ENCODE assay signal across 8 cellular contexts in genomic region chr3:16516695-16517481, GRCh38. TPM values are rescaled to one million over a fixed set of nuclear protein-coding genes. Genes with fewer than 3 reads are reported as not detected.
DNase-seq lines count a peak whose midpoint lies in the region; ATAC-seq, FAIRE-seq and TF ChIP-seq lines count a peak whose summit lies in the region.

No MANE protein-coding gene starts in this region.

- intact Hi-C loops in activated CD4-positive, alpha-beta memory T cell treated with anti-CD3 and anti-CD28 coated beads for 36 hours (cut with micrococcal nuclease), result no loop called here
- intact Hi-C loops in Right ventricle myocardium superior (cut with DNase I), result loop anchor here (10.0 kb wide), 2 partner anchors 142 to 222 kb away; no protein-coding TSS in a partner anchor

- no peaks in the 10 kb centered on the region for H3K36me3 Mint-ChIP-seq in IgD-negative memory B cell
- peaks cover 15% of the 10 kb centered on the region for H3K36me3 Mint-ChIP-seq in activated CD4-positive, alpha-beta memory T cell treated with anti-CD3 and anti-CD28 coated beads for 36 hours
- peaks cover 20% of the 10 kb centered on the region for H3K36me3 Mint-ChIP-seq in stimulated activated effector memory CD8-positive, alpha-beta T cell treated with anti-CD3 and anti-CD28 coated beads, Interleukin-12 subunit alpha, Interleukin-12 subunit beta, amount 100 ng/mL, for 72 hours

- H3K4me3 ChIP-seq in A549 (no peak overlapping the region), GM08714 (ENCODE audit: low read length) (peak overlapping the region; percentile 90; the same call in 1 of the 2 replicates)

- POLR2A ChIA-PET in A549 (lab: Yijun Ruan, JAX), result no interaction called here
- POLR2A ChIA-PET in activated CD4-positive, alpha-beta memory T cell treated with anti-CD3 and anti-CD28 coated beads for 36 hours (lab: Charles Lee), result interaction anchor here (0.7 to 1.3 kb wide), 4 partner anchors 12 to 224 kb away, joined by 3 to 5 read pairs (median 3); no protein-coding TSS in a partner anchor

- ATAC-seq in A549 (peak; percentile 55 to 70; a peak in 4 of 6 replicates), Right ventricle myocardium superior (ENCODE audit: poor library complexity) (peak; percentile 23), GM19397 (IDR thresholded peaks at IDR 0.05; ENCODE audit: unreplicated experiment) (no peak)
- no peak for ATAC-seq in stimulated activated effector memory CD8-positive, alpha-beta T cell treated with anti-CD3 and anti-CD28 coated beads, Interleukin-12 subunit alpha, Interleukin-12 subunit beta, amount 100 ng/mL, for 72 hours

- peak overlapping the region in 3 of 4 donors; percentile 61 to 90 (median 83) for H3K4me3 Mint-ChIP-seq in IgD-negative memory B cell
- H3K4me3 Mint-ChIP-seq in activated CD4-positive, alpha-beta memory T cell treated with anti-CD3 and anti-CD28 coated beads for 36 hours, result peak overlapping the region; percentile 16
- H3K4me3 Mint-ChIP-seq in stimulated activated effector memory CD8-positive, alpha-beta T cell treated with anti-CD3 and anti-CD28 coated beads, Interleukin-12 subunit alpha, Interleukin-12 subunit beta, amount 100 ng/mL, for 72 hours, result peak overlapping the region; percentile 97

- TF ChIP-seq RAD21 in A549 (conservative IDR thresholded peaks at IDR 0.05 in 1 of 2, IDR thresholded peaks at IDR 0.05 in 1 of 2), result peak; percentile 60 to 65

- H3K4me2 ChIP-seq in A549, result no peak overlapping the region

- CTCF ChIA-PET in A549 (lab: Yijun Ruan, JAX), result interaction anchor here (0.6 to 4.1 kb wide), 26 partner anchors 8 to 521 kb away, joined by 3 to 62 read pairs (median 4); no protein-coding TSS in a partner anchor
- CTCF ChIA-PET in activated CD4-positive, alpha-beta memory T cell treated with anti-CD3 and anti-CD28 coated beads for 36 hours (lab: Charles Lee), result interaction anchor here (1.0 to 1.7 kb wide), 5 partner anchors 9 to 227 kb away, joined by 3 to 6 read pairs (median 4); no protein-coding TSS in a partner anchor

- H3K4me1 Mint-ChIP-seq in IgD-negative memory B cell, result peaks cover 53 to 59% (median 57%) of the 10 kb centered on the region in 3 donors
- peaks cover 66% of the 10 kb centered on the region for H3K4me1 Mint-ChIP-seq in activated CD4-positive, alpha-beta memory T cell treated with anti-CD3 and anti-CD28 coated beads for 36 hours (ENCODE audit: low read depth)
- H3K4me1 Mint-ChIP-seq in stimulated activated effector memory CD8-positive, alpha-beta T cell treated with anti-CD3 and anti-CD28 coated beads, Interleukin-12 subunit alpha, Interleukin-12 subunit beta, amount 100 ng/mL, for 72 hours, result peaks cover 78% of the 10 kb centered on the region

- TF ChIP-seq EP300 in A549 (IDR thresholded peaks at IDR 0.05), result no peak

- peak; percentile 49 for TF ChIP-seq CTCF in A549 (IDR thresholded peaks at IDR 0.05)

- peaks cover 5% of the 10 kb centered on the region; the same call in 1 of the 3 replicates for H3K9me3 ChIP-seq in A549

- H3K9me3 Mint-ChIP-seq in IgD-negative memory B cell, result no peaks in the 10 kb centered on the region
- H3K9me3 Mint-ChIP-seq in activated CD4-positive, alpha-beta memory T cell treated with anti-CD3 and anti-CD28 coated beads for 36 hours, result peaks cover 13% of the 10 kb centered on the region
- H3K9me3 Mint-ChIP-seq in stimulated activated effector memory CD8-positive, alpha-beta T cell treated with anti-CD3 and anti-CD28 coated beads, Interleukin-12 subunit alpha, Interleukin-12 subunit beta, amount 100 ng/mL, for 72 hours, result peaks cover 5% of the 10 kb centered on the region

- no peak overlapping the region for H3K27ac ChIP-seq in A549

- no peaks in the 10 kb centered on the region for H3K4me1 ChIP-seq in A549

- WGBS in A549 (ENCODE audit: missing lambda C conversion rate), result 14% methylated on average over 3 of the region's 6 CpGs

- no peak for FAIRE-seq in A549 (lab: Jason Lieb, UNC)

- DNase-seq in A549 (ENCODE audit: low read depth in 1 of 2, low spot score in 1 of 2) (peak; percentile 38), Right ventricle myocardium superior (peak; percentile 47)
- DNase-seq in activated CD4-positive, alpha-beta memory T cell treated with anti-CD3 and anti-CD28 coated beads for 36 hours, result peak; percentile 59
- DNase-seq in stimulated activated effector memory CD8-positive, alpha-beta T cell treated with anti-CD3 and anti-CD28 coated beads, Interleukin-12 subunit alpha, Interleukin-12 subunit beta, amount 100 ng/mL, for 72 hours (ENCODE audit: low spot score in 2 of 2), result peak in 1 of 2 donors; percentile 71
- DNase-seq in stimulated activated CD4-positive, alpha-beta T cell treated with anti-CD3 and anti-CD28 coated beads, Interleukin-4, amount 100 ng/mL, for 24 hours, result no peak

- no peaks in the 10 kb centered on the region for H3K27me3 Mint-ChIP-seq in IgD-negative memory B cell
- no peaks in the 10 kb centered on the region for H3K27me3 Mint-ChIP-seq in activated CD4-positive, alpha-beta memory T cell treated with anti-CD3 and anti-CD28 coated beads for 36 hours

- no peak for TF ChIP-seq POLR2A in A549 (IDR thresholded peaks at IDR 0.05; ENCODE audit: low read length)

- H3K27ac Mint-ChIP-seq in IgD-negative memory B cell, result peak overlapping the region; percentile 77 to 94 (median 92)
- peak overlapping the region; percentile 61 for H3K27ac Mint-ChIP-seq in activated CD4-positive, alpha-beta memory T cell treated with anti-CD3 and anti-CD28 coated beads for 36 hours
- H3K27ac Mint-ChIP-seq in stimulated activated effector memory CD8-positive, alpha-beta T cell treated with anti-CD3 and anti-CD28 coated beads, Interleukin-12 subunit alpha, Interleukin-12 subunit beta, amount 100 ng/mL, for 72 hours, result peak overlapping the region; percentile 97

TF ChIP-seq in A549, 52 proteins besides CTCF, POLR2A, EP300 and RAD21:
- TF ChIP-seq ZSCAN20 (CRISPR knock-in tag; IDR thresholded peaks at IDR 0.05) (no peak), GATA3 (IDR thresholded peaks at IDR 0.05; ENCODE audit: borderline replicate concordance) (no peak), SMC3 (IDR thresholded peaks at IDR 0.05) (peak; percentile 68), MAX (IDR thresholded peaks at IDR 0.05) (no peak), KDM5A (IDR thresholded peaks at IDR 0.05) (no peak), SREBF2 (IDR thresholded peaks at IDR 0.05) (no peak)

RNA-seq across cellular contexts. Expression of gene RFTN1, which starts 3.4 kb away (rescaled TPM):
- polyA plus RNA-seq in A549 (2011; rRNA removed), result 1.6 and 1.8 TPM in 2 replicates
- polyA plus RNA-seq in A549 (2012; cell fraction: cytosol; rRNA removed), result 0.63 and 1.1 TPM in 2 replicates
- polyA plus RNA-seq in A549 (2012; cell fraction: nucleus; rRNA removed), result 1.4 and 1.6 TPM in 2 replicates
- 3.7 to 4.7 TPM (median 4.5 TPM) in 3 replicates for polyA plus RNA-seq in A549 (2017; fragmentation: RNase III; extraction: RNeasy Plus Mini Kit Qiagen cat#74134 plus additional on column Dnase treatment)
- polyA minus RNA-seq in A549 (2011; rRNA and poly(A)+ RNA removed), result 1.7 and 2.1 TPM in 2 replicates
- polyA plus RNA-seq in IgD-negative memory B cell, result 43.1 TPM
- total RNA-seq in activated CD4-positive, alpha-beta memory T cell treated with anti-CD3 and anti-CD28 coated beads for 36 hours, result 100 to 1,000 TPM; 104 to 106 TPM
- 25.8 TPM for total RNA-seq in Right ventricle myocardium superior

Comparison
In these comparisons a context has a peak if more than half of its experiments do, and no peak if none do; other contexts are left out.
1. ATAC-seq: peak in A549 (2 of 2) and Right ventricle myocardium superior (single experiment); none in stimulated activated effector memory CD8-positive, alpha-beta T cell treated with anti-CD3 and anti-CD28 coated beads, Interleukin-12 subunit alpha, Interleukin-12 subunit beta, amount 100 ng/mL, for 72 hours (single experiment) and GM19397 (single experiment).
2. H3K4me3 Mint-ChIP-seq: peak in every context shown above with its lines; median percentile 97 in stimulated activated effector memory CD8-positive, alpha-beta T cell treated with anti-CD3 and anti-CD28 coated beads, Interleukin-12 subunit alpha, Interleukin-12 subunit beta, amount 100 ng/mL, for 72 hours; 83 in IgD-negative memory B cell; 16 in activated CD4-positive, alpha-beta memory T cell treated with anti-CD3 and anti-CD28 coated beads for 36 hours.
3. Peak in every context shown above with its lines, with median percentiles within 50 percentile points of each other: H3K27ac Mint-ChIP-seq.